Comparison of ENCODE assay signal across 1 cellular context in the genomic region with DNA sequence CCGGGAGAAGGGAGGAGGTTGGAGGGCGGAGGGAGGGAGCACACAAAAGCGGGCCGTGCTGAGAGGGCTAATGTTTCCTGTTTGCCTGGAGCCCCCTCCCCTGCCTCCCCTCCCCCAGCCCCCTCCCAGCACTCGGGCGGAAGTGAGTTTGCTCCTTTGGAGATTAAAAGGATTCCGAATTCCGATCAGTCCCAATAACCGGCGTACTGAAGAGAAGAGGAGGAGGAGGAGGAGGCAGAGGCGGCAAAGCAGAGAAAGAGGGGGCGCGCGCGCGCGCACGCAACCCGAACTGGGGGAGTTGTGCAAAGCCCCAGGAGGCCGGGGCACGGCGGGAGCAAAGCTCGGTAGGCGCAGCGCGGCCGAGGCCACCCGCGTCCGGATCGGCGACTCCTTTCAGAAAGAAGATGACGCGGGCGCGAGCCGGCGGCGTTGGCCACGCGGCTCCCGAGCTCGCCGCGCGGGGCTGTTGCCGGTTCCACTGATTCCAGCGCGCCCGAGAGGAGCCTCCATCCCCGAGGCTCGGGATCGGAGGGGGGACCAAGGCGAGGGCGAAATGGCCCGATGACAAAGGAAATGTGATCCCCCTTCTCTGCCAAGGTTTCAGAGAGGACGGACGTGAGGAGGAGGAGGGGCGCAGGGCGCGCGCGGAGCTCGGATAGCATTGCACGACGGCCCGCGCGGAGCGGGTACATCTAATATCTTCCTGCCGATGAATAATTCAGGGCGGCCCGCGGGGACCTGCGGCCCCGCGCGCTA.
A peak's percentile ranks its signal among the peaks of the same experiment; 100 is the strongest.
TF ChIP-seq lines count a peak whose summit lies in the region.

No MANE protein-coding gene starts in this region.

TF ChIP-seq in HepG2, 621 proteins besides CTCF, POLR2A, EP300 and RAD21 (continued from another document and continues in another):
- TF ChIP-seq, protein P1, sequence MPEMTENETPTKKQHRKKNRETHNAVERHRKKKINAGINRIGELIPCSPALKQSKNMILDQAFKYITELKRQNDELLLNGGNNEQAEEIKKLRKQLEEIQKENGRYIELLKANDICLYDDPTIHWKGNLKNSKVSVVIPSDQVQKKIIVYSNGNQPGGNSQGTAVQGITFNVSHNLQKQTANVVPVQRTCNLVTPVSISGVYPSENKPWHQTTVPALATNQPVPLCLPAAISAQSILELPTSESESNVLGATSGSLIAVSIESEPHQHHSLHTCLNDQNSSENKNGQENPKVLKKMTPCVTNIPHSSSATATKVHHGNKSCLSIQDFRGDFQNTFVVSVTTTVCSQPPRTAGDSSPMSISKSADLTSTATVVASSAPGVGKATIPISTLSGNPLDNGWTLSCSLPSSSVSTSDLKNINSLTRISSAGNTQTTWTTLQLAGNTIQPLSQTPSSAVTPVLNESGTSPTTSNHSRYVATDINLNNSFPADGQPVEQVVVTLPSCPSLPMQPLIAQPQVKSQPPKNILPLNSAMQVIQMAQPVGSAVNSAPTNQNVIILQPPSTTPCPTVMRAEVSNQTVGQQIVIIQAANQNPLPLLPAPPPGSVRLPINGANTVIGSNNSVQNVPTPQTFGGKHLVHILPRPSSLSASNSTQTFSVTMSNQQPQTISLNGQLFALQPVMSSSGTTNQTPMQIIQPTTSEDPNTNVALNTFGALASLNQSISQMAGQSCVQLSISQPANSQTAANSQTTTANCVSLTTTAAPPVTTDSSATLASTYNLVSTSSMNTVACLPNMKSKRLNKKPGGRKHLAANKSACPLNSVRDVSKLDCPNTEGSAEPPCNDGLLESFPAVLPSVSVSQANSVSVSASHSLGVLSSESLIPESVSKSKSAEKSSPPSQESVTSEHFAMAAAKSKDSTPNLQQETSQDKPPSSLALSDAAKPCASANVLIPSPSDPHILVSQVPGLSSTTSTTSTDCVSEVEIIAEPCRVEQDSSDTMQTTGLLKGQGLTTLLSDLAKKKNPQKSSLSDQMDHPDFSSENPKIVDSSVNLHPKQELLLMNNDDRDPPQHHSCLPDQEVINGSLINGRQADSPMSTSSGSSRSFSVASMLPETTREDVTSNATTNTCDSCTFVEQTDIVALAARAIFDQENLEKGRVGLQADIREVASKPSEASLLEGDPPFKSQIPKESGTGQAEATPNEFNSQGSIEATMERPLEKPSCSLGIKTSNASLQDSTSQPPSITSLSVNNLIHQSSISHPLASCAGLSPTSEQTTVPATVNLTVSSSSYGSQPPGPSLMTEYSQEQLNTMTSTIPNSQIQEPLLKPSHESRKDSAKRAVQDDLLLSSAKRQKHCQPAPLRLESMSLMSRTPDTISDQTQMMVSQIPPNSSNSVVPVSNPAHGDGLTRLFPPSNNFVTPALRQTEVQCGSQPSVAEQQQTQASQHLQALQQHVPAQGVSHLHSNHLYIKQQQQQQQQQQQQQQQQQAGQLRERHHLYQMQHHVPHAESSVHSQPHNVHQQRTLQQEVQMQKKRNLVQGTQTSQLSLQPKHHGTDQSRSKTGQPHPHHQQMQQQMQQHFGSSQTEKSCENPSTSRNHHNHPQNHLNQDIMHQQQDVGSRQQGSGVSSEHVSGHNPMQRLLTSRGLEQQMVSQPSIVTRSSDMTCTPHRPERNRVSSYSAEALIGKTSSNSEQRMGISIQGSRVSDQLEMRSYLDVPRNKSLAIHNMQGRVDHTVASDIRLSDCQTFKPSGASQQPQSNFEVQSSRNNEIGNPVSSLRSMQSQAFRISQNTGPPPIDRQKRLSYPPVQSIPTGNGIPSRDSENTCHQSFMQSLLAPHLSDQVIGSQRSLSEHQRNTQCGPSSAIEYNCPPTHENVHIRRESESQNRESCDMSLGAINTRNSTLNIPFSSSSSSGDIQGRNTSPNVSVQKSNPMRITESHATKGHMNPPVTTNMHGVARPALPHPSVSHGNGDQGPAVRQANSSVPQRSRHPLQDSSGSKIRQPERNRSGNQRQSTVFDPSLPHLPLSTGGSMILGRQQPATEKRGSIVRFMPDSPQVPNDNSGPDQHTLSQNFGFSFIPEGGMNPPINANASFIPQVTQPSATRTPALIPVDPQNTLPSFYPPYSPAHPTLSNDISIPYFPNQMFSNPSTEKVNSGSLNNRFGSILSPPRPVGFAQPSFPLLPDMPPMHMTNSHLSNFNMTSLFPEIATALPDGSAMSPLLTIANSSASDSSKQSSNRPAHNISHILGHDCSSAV (CRISPR knock-in tag; IDR thresholded peaks at IDR 0.05; ENCODE audit: borderline replicate concordance): no peak
- TF ChIP-seq, protein P2, sequence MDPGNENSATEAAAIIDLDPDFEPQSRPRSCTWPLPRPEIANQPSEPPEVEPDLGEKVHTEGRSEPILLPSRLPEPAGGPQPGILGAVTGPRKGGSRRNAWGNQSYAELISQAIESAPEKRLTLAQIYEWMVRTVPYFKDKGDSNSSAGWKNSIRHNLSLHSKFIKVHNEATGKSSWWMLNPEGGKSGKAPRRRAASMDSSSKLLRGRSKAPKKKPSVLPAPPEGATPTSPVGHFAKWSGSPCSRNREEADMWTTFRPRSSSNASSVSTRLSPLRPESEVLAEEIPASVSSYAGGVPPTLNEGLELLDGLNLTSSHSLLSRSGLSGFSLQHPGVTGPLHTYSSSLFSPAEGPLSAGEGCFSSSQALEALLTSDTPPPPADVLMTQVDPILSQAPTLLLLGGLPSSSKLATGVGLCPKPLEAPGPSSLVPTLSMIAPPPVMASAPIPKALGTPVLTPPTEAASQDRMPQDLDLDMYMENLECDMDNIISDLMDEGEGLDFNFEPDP (CRISPR knock-in tag; conservative IDR thresholded peaks at IDR 0.05): no peak
- TF ChIP-seq, protein P3, sequence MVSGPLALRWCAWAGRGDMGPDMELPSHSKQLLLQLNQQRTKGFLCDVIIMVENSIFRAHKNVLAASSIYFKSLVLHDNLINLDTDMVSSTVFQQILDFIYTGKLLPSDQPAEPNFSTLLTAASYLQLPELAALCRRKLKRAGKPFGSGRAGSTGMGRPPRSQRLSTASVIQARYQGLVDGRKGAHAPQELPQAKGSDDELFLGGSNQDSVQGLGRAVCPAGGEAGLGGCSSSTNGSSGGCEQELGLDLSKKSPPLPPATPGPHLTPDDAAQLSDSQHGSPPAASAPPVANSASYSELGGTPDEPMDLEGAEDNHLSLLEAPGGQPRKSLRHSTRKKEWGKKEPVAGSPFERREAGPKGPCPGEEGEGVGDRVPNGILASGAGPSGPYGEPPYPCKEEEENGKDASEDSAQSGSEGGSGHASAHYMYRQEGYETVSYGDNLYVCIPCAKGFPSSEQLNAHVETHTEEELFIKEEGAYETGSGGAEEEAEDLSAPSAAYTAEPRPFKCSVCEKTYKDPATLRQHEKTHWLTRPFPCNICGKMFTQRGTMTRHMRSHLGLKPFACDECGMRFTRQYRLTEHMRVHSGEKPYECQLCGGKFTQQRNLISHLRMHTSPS (CRISPR knock-in tag; IDR thresholded peaks at IDR 0.05; ENCODE audit: low read depth): no peak
- TF ChIP-seq, protein P4, sequence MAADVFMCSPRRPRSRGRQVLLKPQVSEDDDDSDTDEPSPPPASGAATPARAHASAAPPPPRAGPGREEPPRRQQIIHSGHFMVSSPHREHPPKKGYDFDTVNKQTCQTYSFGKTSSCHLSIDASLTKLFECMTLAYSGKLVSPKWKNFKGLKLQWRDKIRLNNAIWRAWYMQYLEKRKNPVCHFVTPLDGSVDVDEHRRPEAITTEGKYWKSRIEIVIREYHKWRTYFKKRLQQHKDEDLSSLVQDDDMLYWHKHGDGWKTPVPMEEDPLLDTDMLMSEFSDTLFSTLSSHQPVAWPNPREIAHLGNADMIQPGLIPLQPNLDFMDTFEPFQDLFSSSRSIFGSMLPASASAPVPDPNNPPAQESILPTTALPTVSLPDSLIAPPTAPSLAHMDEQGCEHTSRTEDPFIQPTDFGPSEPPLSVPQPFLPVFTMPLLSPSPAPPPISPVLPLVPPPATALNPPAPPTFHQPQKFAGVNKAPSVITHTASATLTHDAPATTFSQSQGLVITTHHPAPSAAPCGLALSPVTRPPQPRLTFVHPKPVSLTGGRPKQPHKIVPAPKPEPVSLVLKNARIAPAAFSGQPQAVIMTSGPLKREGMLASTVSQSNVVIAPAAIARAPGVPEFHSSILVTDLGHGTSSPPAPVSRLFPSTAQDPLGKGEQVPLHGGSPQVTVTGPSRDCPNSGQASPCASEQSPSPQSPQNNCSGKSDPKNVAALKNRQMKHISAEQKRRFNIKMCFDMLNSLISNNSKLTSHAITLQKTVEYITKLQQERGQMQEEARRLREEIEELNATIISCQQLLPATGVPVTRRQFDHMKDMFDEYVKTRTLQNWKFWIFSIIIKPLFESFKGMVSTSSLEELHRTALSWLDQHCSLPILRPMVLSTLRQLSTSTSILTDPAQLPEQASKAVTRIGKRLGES (CRISPR knock-in tag; IDR thresholded peaks at IDR 0.05; ENCODE audit: borderline replicate concordance): no peak
- no peak for TF ChIP-seq ZNF20 (CRISPR knock-in tag; IDR thresholded peaks at IDR 0.05)
- TF ChIP-seq, protein P5, sequence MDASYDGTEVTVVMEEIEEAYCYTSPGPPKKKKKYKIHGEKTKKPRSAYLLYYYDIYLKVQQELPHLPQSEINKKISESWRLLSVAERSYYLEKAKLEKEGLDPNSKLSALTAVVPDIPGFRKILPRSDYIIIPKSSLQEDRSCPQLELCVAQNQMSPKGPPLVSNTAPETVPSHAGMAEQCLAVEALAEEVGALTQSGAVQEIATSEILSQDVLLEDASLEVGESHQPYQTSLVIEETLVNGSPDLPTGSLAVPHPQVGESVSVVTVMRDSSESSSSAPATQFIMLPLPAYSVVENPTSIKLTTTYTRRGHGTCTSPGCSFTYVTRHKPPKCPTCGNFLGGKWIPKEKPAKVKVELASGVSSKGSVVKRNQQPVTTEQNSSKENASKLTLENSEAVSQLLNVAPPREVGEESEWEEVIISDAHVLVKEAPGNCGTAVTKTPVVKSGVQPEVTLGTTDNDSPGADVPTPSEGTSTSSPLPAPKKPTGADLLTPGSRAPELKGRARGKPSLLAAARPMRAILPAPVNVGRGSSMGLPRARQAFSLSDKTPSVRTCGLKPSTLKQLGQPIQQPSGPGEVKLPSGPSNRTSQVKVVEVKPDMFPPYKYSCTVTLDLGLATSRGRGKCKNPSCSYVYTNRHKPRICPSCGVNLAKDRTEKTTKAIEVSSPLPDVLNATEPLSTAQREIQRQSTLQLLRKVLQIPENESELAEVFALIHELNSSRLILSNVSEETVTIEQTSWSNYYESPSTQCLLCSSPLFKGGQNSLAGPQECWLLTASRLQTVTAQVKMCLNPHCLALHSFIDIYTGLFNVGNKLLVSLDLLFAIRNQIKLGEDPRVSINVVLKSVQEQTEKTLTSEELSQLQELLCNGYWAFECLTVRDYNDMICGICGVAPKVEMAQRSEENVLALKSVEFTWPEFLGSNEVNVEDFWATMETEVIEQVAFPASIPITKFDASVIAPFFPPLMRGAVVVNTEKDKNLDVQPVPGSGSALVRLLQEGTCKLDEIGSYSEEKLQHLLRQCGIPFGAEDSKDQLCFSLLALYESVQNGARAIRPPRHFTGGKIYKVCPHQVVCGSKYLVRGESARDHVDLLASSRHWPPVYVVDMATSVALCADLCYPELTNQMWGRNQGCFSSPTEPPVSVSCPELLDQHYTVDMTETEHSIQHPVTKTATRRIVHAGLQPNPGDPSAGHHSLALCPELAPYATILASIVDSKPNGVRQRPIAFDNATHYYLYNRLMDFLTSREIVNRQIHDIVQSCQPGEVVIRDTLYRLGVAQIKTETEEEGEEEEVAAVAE (CRISPR knock-in tag; IDR thresholded peaks at IDR 0.05; ENCODE audit: borderline replicate concordance): no peak
- no peak for TF ChIP-seq ZNF3 (CRISPR knock-in tag; IDR thresholded peaks at IDR 0.05)
- no peak for TF ChIP-seq ZNF343 (CRISPR knock-in tag; IDR thresholded peaks at IDR 0.05)
- no peak for TF ChIP-seq ZNF232 (CRISPR knock-in tag; IDR thresholded peaks at IDR 0.05; ENCODE audit: borderline replicate concordance)
- no peak for TF ChIP-seq ZBTB8A (CRISPR knock-in tag; IDR thresholded peaks at IDR 0.05; ENCODE audit: borderline replicate concordance, low read depth)
- TF ChIP-seq, protein P6, sequence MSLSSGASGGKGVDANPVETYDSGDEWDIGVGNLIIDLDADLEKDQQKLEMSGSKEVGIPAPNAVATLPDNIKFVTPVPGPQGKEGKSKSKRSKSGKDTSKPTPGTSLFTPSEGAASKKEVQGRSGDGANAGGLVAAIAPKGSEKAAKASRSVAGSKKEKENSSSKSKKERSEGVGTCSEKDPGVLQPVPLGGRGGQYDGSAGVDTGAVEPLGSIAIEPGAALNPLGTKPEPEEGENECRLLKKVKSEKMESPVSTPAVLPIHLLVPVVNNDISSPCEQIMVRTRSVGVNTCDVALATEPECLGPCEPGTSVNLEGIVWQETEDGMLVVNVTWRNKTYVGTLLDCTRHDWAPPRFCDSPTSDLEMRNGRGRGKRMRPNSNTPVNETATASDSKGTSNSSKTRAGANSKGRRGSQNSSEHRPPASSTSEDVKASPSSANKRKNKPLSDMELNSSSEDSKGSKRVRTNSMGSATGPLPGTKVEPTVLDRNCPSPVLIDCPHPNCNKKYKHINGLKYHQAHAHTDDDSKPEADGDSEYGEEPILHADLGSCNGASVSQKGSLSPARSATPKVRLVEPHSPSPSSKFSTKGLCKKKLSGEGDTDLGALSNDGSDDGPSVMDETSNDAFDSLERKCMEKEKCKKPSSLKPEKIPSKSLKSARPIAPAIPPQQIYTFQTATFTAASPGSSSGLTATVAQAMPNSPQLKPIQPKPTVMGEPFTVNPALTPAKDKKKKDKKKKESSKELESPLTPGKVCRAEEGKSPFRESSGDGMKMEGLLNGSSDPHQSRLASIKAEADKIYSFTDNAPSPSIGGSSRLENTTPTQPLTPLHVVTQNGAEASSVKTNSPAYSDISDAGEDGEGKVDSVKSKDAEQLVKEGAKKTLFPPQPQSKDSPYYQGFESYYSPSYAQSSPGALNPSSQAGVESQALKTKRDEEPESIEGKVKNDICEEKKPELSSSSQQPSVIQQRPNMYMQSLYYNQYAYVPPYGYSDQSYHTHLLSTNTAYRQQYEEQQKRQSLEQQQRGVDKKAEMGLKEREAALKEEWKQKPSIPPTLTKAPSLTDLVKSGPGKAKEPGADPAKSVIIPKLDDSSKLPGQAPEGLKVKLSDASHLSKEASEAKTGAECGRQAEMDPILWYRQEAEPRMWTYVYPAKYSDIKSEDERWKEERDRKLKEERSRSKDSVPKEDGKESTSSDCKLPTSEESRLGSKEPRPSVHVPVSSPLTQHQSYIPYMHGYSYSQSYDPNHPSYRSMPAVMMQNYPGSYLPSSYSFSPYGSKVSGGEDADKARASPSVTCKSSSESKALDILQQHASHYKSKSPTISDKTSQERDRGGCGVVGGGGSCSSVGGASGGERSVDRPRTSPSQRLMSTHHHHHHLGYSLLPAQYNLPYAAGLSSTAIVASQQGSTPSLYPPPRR (CRISPR knock-in tag; IDR thresholded peaks at IDR 0.05; ENCODE audit: borderline replicate concordance): peak; percentile 51; the same call in 1 of the 2 replicates
- no peak for TF ChIP-seq GFI1 (CRISPR knock-in tag; IDR thresholded peaks at IDR 0.05; ENCODE audit: borderline replicate concordance)
- TF ChIP-seq PHF5A (CRISPR knock-in tag; IDR thresholded peaks at IDR 0.05; ENCODE audit: low read depth, unreplicated experiment): no peak
- peak; percentile 55; the same call in 1 of the 2 replicates for TF ChIP-seq ZC3H13 (CRISPR knock-in tag; IDR thresholded peaks at IDR 0.05)
- TF ChIP-seq ZNF670 (CRISPR knock-in tag; IDR thresholded peaks at IDR 0.05; ENCODE audit: borderline replicate concordance): peak; percentile 22; the same call in 1 of the 2 replicates
- TF ChIP-seq JDP2 (CRISPR knock-in tag; IDR thresholded peaks at IDR 0.05; ENCODE audit: borderline replicate concordance): no peak
- no peak for TF ChIP-seq STAG1 (CRISPR knock-in tag; IDR thresholded peaks at IDR 0.05)
- TF ChIP-seq MIER2 (CRISPR knock-in tag; IDR thresholded peaks at IDR 0.05): no peak
- no peak for TF ChIP-seq ZNF570 (CRISPR knock-in tag; IDR thresholded peaks at IDR 0.05; ENCODE audit: borderline replicate concordance)
- TF ChIP-seq ZNF24 (IDR thresholded peaks at IDR 0.05): no peak
- TF ChIP-seq JUN (CRISPR knock-in tag; IDR thresholded peaks at IDR 0.05): no peak
